17 cellular contexts compared by ENCODE assay signal in the genomic region with DNA sequence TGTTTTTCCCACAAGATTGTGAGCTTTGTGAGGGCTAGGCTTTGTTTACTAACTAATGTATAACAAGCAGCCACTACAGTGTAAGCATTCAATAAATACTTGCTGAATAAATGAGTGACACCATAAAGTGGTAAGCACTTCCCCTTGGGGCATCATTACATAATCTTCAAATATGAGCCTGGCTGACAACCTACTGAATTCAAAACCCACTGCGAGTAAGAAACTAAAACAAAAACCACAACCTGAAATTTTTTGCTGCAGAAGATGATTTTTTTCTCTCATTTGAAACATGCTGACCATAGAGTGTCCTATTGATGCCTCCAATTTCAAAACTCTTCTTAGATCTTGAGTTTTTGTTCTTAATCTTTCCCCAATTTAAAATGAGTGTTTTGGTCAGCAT.
DNase-seq lines count a peak whose midpoint lies in the region; ATAC-seq and TF ChIP-seq lines count a peak whose summit lies in the region.
"Had no signal": no experiment of that assay in that cellular context is flagged by ENCODE, and none has a peak within 500 bp of the region (broad histone marks: within the 10 kb centered on the region; RNA-seq: fewer than 3 reads in every experiment).

No MANE protein-coding gene starts in this region.

- no peak for TF ChIP-seq CTCF in CD4-positive, alpha-beta T cell (IDR thresholded peaks at IDR 0.05)
- TF ChIP-seq CTCF in type B pancreatic cell (conservative IDR thresholded peaks at IDR 0.05): no peak

- H3K27me3 Mint-ChIP-seq in CD4-positive, alpha-beta T cell: no peaks in the 10 kb centered on the region
- H3K27me3 Mint-ChIP-seq in type B pancreatic cell: no peaks in the 10 kb centered on the region

- H3K27ac Mint-ChIP-seq in CD4-positive, alpha-beta T cell: no peak overlapping the region
- H3K27ac Mint-ChIP-seq in type B pancreatic cell: no peak overlapping the region
- H3K27ac Mint-ChIP-seq: activated naive CD4-positive, alpha-beta T cell treated with anti-CD3 and anti-CD28 coated beads for 36 hours; T-helper 1 cell treated with Interleukin-12 subunit alpha and Interleukin-12 subunit beta and Interleukin-4 antibody, amounts not matched to agents 30 μg/mL and 1 μg/mL, for 36 hours had no signal

- no peaks in the 10 kb centered on the region for H3K36me3 Mint-ChIP-seq in CD4-positive, alpha-beta T cell (ENCODE audit: low read depth)
- no peaks in the 10 kb centered on the region for H3K36me3 Mint-ChIP-seq in type B pancreatic cell

- intact Hi-C loops in CD4-positive, alpha-beta T cell (cut with DNase I, micrococcal nuclease): no loop called here

- POLR2A ChIA-PET in CD4-positive, alpha-beta T cell (lab: Charles Lee): no interaction called here

- H3K27ac ChIP-seq in angular gyrus (ENCODE audit: low read depth, low read length): peak overlapping the region; percentile 8
- H3K27ac ChIP-seq in CD4-positive, alpha-beta T cell (ENCODE audit: low read depth, low read length): no peak overlapping the region
- H3K27ac ChIP-seq: brain microvascular endothelial cell, prostate gland had no signal

- H3K4me3 Mint-ChIP-seq in CD4-positive, alpha-beta T cell: no peak overlapping the region
- no peak overlapping the region for H3K4me3 Mint-ChIP-seq in type B pancreatic cell
- H3K4me3 Mint-ChIP-seq: activated naive CD4-positive, alpha-beta T cell treated with anti-CD3 and anti-CD28 coated beads for 36 hours; T-helper 1 cell treated with Interleukin-12 subunit alpha and Interleukin-12 subunit beta and Interleukin-4 antibody, amounts not matched to agents 30 μg/mL and 1 μg/mL, for 36 hours had no signal

- ATAC-seq in GM18520 (IDR thresholded peaks at IDR 0.05; ENCODE audit: unreplicated experiment) (peak; percentile 45), GM21367 (IDR thresholded peaks at IDR 0.05; ENCODE audit: unreplicated experiment) (peak; percentile 66), HG03175 (IDR thresholded peaks at IDR 0.05; ENCODE audit: unreplicated experiment) (peak; percentile 78)
- ATAC-seq in CD4-positive, alpha-beta T cell (ENCODE audit: poor library complexity): no peak
- ATAC-seq: left colon had no signal

- H3K4me1 Mint-ChIP-seq in CD4-positive, alpha-beta T cell (ENCODE audit: low read depth): no peaks in the 10 kb centered on the region
- no peaks in the 10 kb centered on the region for H3K4me1 Mint-ChIP-seq in type B pancreatic cell (ENCODE audit: unreplicated experiment)

- H3K27me3 ChIP-seq in CD4-positive, alpha-beta T cell (ENCODE audit: control insufficient read depth, insufficient read depth, low read length): no peaks in the 10 kb centered on the region
- H3K27me3 ChIP-seq: brain microvascular endothelial cell had no signal

- H3K9me3 Mint-ChIP-seq in CD4-positive, alpha-beta T cell: peaks cover 10% of the 10 kb centered on the region
- H3K9me3 Mint-ChIP-seq in type B pancreatic cell: no peaks in the 10 kb centered on the region
- H3K9me3 Mint-ChIP-seq: T-helper 1 cell treated with Interleukin-12 subunit alpha and Interleukin-12 subunit beta and Interleukin-4 antibody, amounts not matched to agents 30 μg/mL and 1 μg/mL, for 36 hours had no signal

- CTCF ChIA-PET in CD4-positive, alpha-beta T cell (lab: Charles Lee): no interaction called here

- no peaks in the 10 kb centered on the region for H3K9me3 ChIP-seq in CD4-positive, alpha-beta T cell (ENCODE audit: control insufficient read depth, low read length)
- H3K9me3 ChIP-seq: prostate gland had no signal

- no peak for DNase-seq in CD4-positive, alpha-beta T cell
- no peak for DNase-seq in type B pancreatic cell (ENCODE audit: extremely low spot score, unreplicated experiment)
- DNase-seq in SHP77 (lab: John Stamatoyannopoulos, UW): no peak
- DNase-seq in germinal center (ENCODE audit: low spot score): no peak
- DNase-seq: activated naive CD4-positive, alpha-beta T cell treated with anti-CD3 and anti-CD28 coated beads for 36 hours; brain microvascular endothelial cell; effector CD4-positive, alpha-beta T cell; HCEC 1CT; left colon; NCI-H187; NCI-H69 had no signal
